1 cellular context compared by ENCODE assay signal in genomic region chr17:75442168-75443103, GRCh38.
A peak's percentile ranks its signal among the peaks of the same experiment; 100 is the strongest.
TF ChIP-seq lines count a peak whose summit lies in the region.

No MANE protein-coding gene starts in this region.

TF ChIP-seq in A549, 52 proteins besides CTCF, POLR2A, EP300 and RAD21 (continued from another document):
- peak; percentile 36 to 69; a peak in 3 of 4 replicates for TF ChIP-seq CEBPB (IDR thresholded peaks at IDR 0.05)
